Comparison of ENCODE assay signal across 18 cellular contexts in the genomic region with DNA sequence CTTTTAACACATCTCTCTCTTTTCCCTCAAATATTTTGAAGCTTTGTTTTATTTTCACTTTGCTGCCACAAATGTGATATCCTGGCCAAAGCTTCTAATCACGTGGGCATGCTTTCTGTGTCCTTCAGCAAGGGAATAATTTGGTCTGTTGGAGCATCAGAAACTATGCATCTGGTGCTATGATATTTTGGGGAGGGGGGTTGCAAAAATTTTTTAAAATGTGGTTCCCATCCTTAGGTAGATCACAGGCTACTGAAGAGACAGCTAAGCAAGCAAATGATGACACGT.
DNase-seq lines count a peak whose midpoint lies in the region; ATAC-seq and TF ChIP-seq lines count a peak whose summit lies in the region.
"Had no signal": no experiment of that assay in that cellular context is flagged by ENCODE, and none has a peak within 500 bp of the region (broad histone marks: within the 10 kb centered on the region; RNA-seq: fewer than 3 reads in every experiment).

No MANE protein-coding gene starts in this region.

- peak overlapping the region; percentile 56 for H2AFZ ChIP-seq in parathyroid adenoma

- H3K4me2 ChIP-seq in parathyroid adenoma (ENCODE audit: low read length), result peak overlapping the region; percentile 23

- no peak overlapping the region for H3K27ac ChIP-seq in right atrium auricular region
- no peak overlapping the region for H3K27ac ChIP-seq in parathyroid adenoma
- no peak overlapping the region for H3K27ac ChIP-seq in vagina
- H3K27ac ChIP-seq: HL-60, left lung, WERI-Rb-1 had no signal

- TF ChIP-seq POLR2A in vagina (IDR thresholded peaks at IDR 0.05), result no peak

- ATAC-seq in GM18870 (IDR thresholded peaks at IDR 0.05; ENCODE audit: unreplicated experiment), result no peak
- ATAC-seq: activated T-cell treated with anti-CD3 and anti-CD28 coated beads, Interleukin-2, amount 50 U/mL, for 4 hours; left lung; natural killer cell had no signal

- H3K9me3 ChIP-seq in right atrium auricular region (no peaks in the 10 kb centered on the region), parathyroid adenoma (ENCODE audit: control insufficient read depth, low read length) (no peaks in the 10 kb centered on the region), vagina (no peaks in the 10 kb centered on the region)
- H3K9me3 ChIP-seq: left lung had no signal

- intact Hi-C loops in cardiac septum (cut with DNase I) (no loop called here), vagina (cut with DNase I) (no loop called here)

- H3K27me3 ChIP-seq in right atrium auricular region (no peaks in the 10 kb centered on the region), parathyroid adenoma (ENCODE audit: control insufficient read depth, insufficient read depth, low read length) (no peaks in the 10 kb centered on the region), vagina (no peaks in the 10 kb centered on the region)
- H3K27me3 ChIP-seq: left lung had no signal

- H3K4me3 ChIP-seq in right atrium auricular region (peak overlapping the region; percentile 2 to 22), fibroblast of mammary gland (ENCODE audit: control insufficient read depth, low read depth, low read length) (no peak overlapping the region), parathyroid adenoma (ENCODE audit: low read depth, low read length) (peak overlapping the region; percentile 23), vagina (peak overlapping the region; percentile 9 to 29)
- H3K4me3 ChIP-seq: left lung had no signal

- DNase-seq in right atrium auricular region (ENCODE audit: low spot score) (no peak), cardiac septum (ENCODE audit: low spot score) (no peak), fibroblast of mammary gland (ENCODE audit: low read depth) (peak; percentile 3), vagina (ENCODE audit: extremely low spot score in 2 of 2) (no peak), islet precursor cell (no peak), Ammon's horn (ENCODE audit: low spot score) (no peak)
- DNase-seq: ACHN; activated CD4-positive, alpha-beta memory T cell treated with anti-CD3 and anti-CD28 coated beads for 36 hours; activated T-cell treated with anti-CD3 and anti-CD28 coated beads, Interleukin-2, amount 50 U/mL, for 4 hours; EL; KBM-7; left lung; natural killer cell; NCI-H1105; WERI-Rb-1 had no signal

- H3K79me2 ChIP-seq in parathyroid adenoma, result no peaks in the 10 kb centered on the region

- no peaks in the 10 kb centered on the region for H3K36me3 ChIP-seq in right atrium auricular region
- no peaks in the 10 kb centered on the region for H3K36me3 ChIP-seq in parathyroid adenoma (ENCODE audit: control insufficient read depth, insufficient read depth, low read length)
- no peaks in the 10 kb centered on the region for H3K36me3 ChIP-seq in vagina
- H3K36me3 ChIP-seq: left lung, WERI-Rb-1 had no signal

- peaks cover 0 to 16% of the 10 kb centered on the region in 2 donors for H3K4me1 ChIP-seq in right atrium auricular region
- peaks cover 4% of the 10 kb centered on the region for H3K4me1 ChIP-seq in parathyroid adenoma
- no peaks in the 10 kb centered on the region for H3K4me1 ChIP-seq in vagina
- H3K4me1 ChIP-seq: left lung had no signal

- TF ChIP-seq CTCF in right atrium auricular region (IDR thresholded peaks at IDR 0.05) (no peak), fibroblast of mammary gland (conservative IDR thresholded peaks at IDR 0.05; ENCODE audit: control insufficient read depth, insufficient read depth, low read depth, low read length) (no peak), parathyroid adenoma (IDR thresholded peaks at IDR 0.05) (no peak), vagina (IDR thresholded peaks at IDR 0.05) (no peak)

- no peak overlapping the region for H3K9ac ChIP-seq in parathyroid adenoma
